ENCODE assay signal across 9 cellular contexts in the genomic region with DNA sequence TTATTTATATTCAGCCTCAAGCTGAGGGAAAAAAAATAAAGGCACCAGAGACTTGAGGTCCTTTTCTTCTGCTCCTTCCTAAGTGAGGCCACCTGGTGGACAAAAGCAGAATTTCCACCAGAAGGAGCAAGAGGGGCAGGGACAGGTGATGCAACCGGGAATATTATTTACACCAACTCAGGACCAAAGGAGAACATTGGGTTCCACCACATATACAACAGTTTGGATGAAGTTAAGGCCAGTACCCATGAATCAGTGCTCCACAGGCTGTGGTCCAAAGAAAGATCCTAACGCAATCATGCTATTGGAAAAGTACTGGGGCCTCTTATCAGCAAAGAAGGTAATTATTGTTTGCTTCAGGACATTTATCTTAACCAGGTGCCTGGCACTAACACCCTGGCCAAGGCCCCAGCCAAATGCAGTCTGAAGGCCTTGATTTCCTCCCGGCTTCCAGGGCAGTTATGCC. TPM values are rescaled to one million over a fixed set of nuclear protein-coding genes. Genes with fewer than 3 reads are reported as not detected.
DNase-seq lines count a peak whose midpoint lies in the region; ATAC-seq and TF ChIP-seq lines count a peak whose summit lies in the region.
"Had no signal": no experiment of that assay in that cellular context is flagged by ENCODE, and none has a peak within 500 bp of the region (broad histone marks: within the 10 kb centered on the region; RNA-seq: fewer than 3 reads in every experiment).

No MANE protein-coding gene starts in this region.

- H3K4me3 ChIP-seq in HFF-Myc (replicated peaks; ENCODE audit: low read depth, low read length) (no peak overlapping the region), stomach smooth muscle (ENCODE audit: low read length in 2 of 2) (no peak overlapping the region)
- H3K4me3 ChIP-seq in naive thymus-derived CD4-positive, alpha-beta T cell (ENCODE audit: low read length): peak overlapping the region; percentile 68

- POLR2A ChIA-PET in naive thymus-derived CD4-positive, alpha-beta T cell (lab: Charles Lee): interaction anchor here (0.7 to 22.8 kb wide), 7 partner anchors 10 to 90 kb away, joined by 3 to 1138 read pairs (median 5); a partner anchor contains a TSS

- H3K4me3 Mint-ChIP-seq in naive thymus-derived CD4-positive, alpha-beta T cell: peak overlapping the region in 9 of 10 donors; percentile 87 to 96 (median 91)

- H3K9me3 Mint-ChIP-seq in naive thymus-derived CD4-positive, alpha-beta T cell: peaks cover 0 to 15% (median 0%) of the 10 kb centered on the region in 11 donors

- H3K36me3 ChIP-seq in naive thymus-derived CD4-positive, alpha-beta T cell (ENCODE audit: control insufficient read depth in 2 of 3, insufficient read depth in 3 of 3, low read length in 3 of 3): peaks cover 23 to 28% (median 26%) of the 10 kb centered on the region in 3 experiments
- H3K36me3 ChIP-seq in stomach smooth muscle (ENCODE audit: control insufficient read depth in 2 of 2, insufficient read depth in 2 of 2, low read length in 2 of 2): peaks cover 13% of the 10 kb centered on the region in 2 donors

- H3K27me3 ChIP-seq in naive thymus-derived CD4-positive, alpha-beta T cell (ENCODE audit: control insufficient read depth in 2 of 2, insufficient read depth in 2 of 2, low read length in 2 of 2): no peaks in the 10 kb centered on the region
- peaks cover 0 to 27% of the 10 kb centered on the region in 2 donors for H3K27me3 ChIP-seq in stomach smooth muscle (ENCODE audit: control insufficient read depth in 1 of 2, insufficient read depth in 2 of 2, low read length in 2 of 2)

- no peaks in the 10 kb centered on the region for H3K9me3 ChIP-seq in naive thymus-derived CD4-positive, alpha-beta T cell (ENCODE audit: control insufficient read depth in 2 of 3, low read length in 3 of 3)
- no peaks in the 10 kb centered on the region for H3K9me3 ChIP-seq in stomach smooth muscle (ENCODE audit: control insufficient read depth in 2 of 2, low read length in 2 of 2)

- no peaks in the 10 kb centered on the region for H3K27me3 Mint-ChIP-seq in naive thymus-derived CD4-positive, alpha-beta T cell

- peak overlapping the region; percentile 94 to 100 (median 98) for H3K27ac Mint-ChIP-seq in naive thymus-derived CD4-positive, alpha-beta T cell

- peaks cover 0 to 28% (median 24%) of the 10 kb centered on the region in 5 donors for H3K36me3 Mint-ChIP-seq in naive thymus-derived CD4-positive, alpha-beta T cell

- peak; percentile 42 for ATAC-seq in esophagus mucosa
- no peak for ATAC-seq in naive thymus-derived CD4-positive, alpha-beta T cell
- no peak for ATAC-seq in GM18907 (IDR thresholded peaks at IDR 0.05; ENCODE audit: unreplicated experiment)

- intact Hi-C loops in naive thymus-derived CD4-positive, alpha-beta T cell (cut with micrococcal nuclease): loop anchor here in 1 of 2 donors (1.0 to 5.0 kb wide), 3 partner anchors 59 to 181 kb away; a partner anchor contains a TSS

- TF ChIP-seq CTCF in HFF-Myc (IDR thresholded peaks at IDR 0.05; ENCODE audit: low read depth, low read length, missing control alignments): peak; percentile 57

- CTCF ChIA-PET in naive thymus-derived CD4-positive, alpha-beta T cell (lab: Charles Lee): interaction anchor here (0.6 to 13.8 kb wide), 9 partner anchors 20 to 62 kb away, joined by 3 to 264 read pairs (median 6); a partner anchor contains a TSS

- peaks cover 9 to 60% (median 43%) of the 10 kb centered on the region in 7 donors for H3K4me1 Mint-ChIP-seq in naive thymus-derived CD4-positive, alpha-beta T cell

- H3K9ac ChIP-seq in stomach smooth muscle (ENCODE audit: low read length in 2 of 2): peak overlapping the region in 1 of 2 donors; percentile 5

- peaks cover 24 to 31% of the 10 kb centered on the region in 2 donors for H3K4me1 ChIP-seq in naive thymus-derived CD4-positive, alpha-beta T cell (ENCODE audit: control insufficient read depth in 2 of 2, insufficient read depth in 2 of 2, low read length in 2 of 2)
- peaks cover 52% of the 10 kb centered on the region for H3K4me1 ChIP-seq in stomach smooth muscle (ENCODE audit: control insufficient read depth, insufficient read depth, low read length)

- peak overlapping the region; percentile 100 for H3K27ac ChIP-seq in naive thymus-derived CD4-positive, alpha-beta T cell (ENCODE audit: low read depth, low read length)
- peak overlapping the region; percentile 97 for H3K27ac ChIP-seq in stomach smooth muscle (ENCODE audit: low read length)

- peak; percentile 78 for DNase-seq in CD1c-positive myeloid dendritic cell (ENCODE audit: extremely low spot score)
- DNase-seq in HFF-Myc (ENCODE audit: extremely low read depth, low read depth): peak; percentile 33
- peak; percentile 37 for DNase-seq in NCI-H774 (lab: John Stamatoyannopoulos, UW)
- peak; percentile 54 for DNase-seq in activated T-cell treated with anti-CD3 and anti-CD28 coated beads for 1 hour (ENCODE audit: low read depth)
- peak; percentile 24 to 76 (median 67) for DNase-seq in naive thymus-derived CD4-positive, alpha-beta T cell

RNA-seq across cellular contexts. Expression of a gene that starts 57.4 kb away (rescaled TPM):
- 46.2 TPM for total RNA-seq in esophagus mucosa
- total RNA-seq in naive thymus-derived CD4-positive, alpha-beta T cell: 1,000 to 10,000 TPM in 2 of 5 experiments, 100 to 1,000 TPM in 2, 10 to 100 TPM in 1; 44.2 to 1,917 (median 255) TPM
- polyA plus RNA-seq in naive thymus-derived CD4-positive, alpha-beta T cell: 100 to 1,000 TPM; 383 to 690 TPM

RNA-seq across cellular contexts. Expression of a gene that starts 59.3 kb away (rescaled TPM):
- not detected for total RNA-seq in esophagus mucosa
- total RNA-seq in naive thymus-derived CD4-positive, alpha-beta T cell: not detected
- under 1 TPM in 1 of 2 donors, not detected in 1; 0.09 TPM for polyA plus RNA-seq in naive thymus-derived CD4-positive, alpha-beta T cell
- total RNA-seq: T-helper 1 cell treated with Interleukin-12 subunit alpha and Interleukin-12 subunit beta and Interleukin-4 antibody, amounts not matched to agents 30 ng/mL and 1 ng/mL, for 36 hours had no signal
